ENCODE assay signal across 8 cellular contexts in the genomic region with DNA sequence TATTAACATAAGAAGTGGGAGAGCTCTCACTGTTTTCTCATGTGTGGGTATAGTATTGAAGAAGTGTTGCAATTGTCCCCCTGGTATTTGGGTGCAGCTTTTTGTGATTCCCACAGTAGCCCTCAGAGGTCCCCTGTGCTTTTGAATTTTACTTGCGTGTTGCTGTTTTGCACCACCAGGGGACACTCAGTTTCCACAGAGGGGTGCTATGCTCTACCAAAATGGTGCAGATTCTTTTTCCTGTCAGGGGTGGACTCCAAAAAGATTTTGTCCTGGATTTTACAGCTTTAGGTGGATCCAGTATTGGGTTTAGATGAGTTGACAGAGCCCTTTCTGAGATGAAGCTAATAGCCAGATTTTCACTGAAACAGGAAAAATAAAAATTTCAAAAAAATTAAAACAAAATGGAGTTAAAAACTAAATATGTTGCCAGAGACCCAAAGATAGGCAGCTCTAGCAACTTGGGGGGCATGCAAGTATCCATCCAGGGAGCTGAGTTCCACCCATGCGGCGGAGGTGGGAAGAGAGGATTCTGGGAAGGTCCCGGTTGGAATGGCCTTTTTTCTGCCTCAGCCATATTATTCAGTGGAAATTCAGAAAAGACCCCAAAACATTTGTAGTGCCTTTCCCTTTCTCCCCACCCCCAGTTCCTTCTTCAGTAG. TPM values are rescaled to one million over a fixed set of nuclear protein-coding genes. Genes with fewer than 3 reads are reported as not detected.
DNase-seq lines count a peak whose midpoint lies in the region; ATAC-seq and TF ChIP-seq lines count a peak whose summit lies in the region.

No MANE protein-coding gene starts in this region.

- H3K9me2 ChIP-seq in Loucy (replicated peaks; ENCODE audit: low read depth, low read length) = no peaks in the 10 kb centered on the region

- peak; percentile 53 for DNase-seq in SIG-M5 treated with dmso at 0.1 percent for 504 hours (lab: John Stamatoyannopoulos, UW; ENCODE audit: unreplicated experiment)
- no peak for DNase-seq in SIG-M5 (lab: John Stamatoyannopoulos, UW)
- DNase-seq in amniotic stem cell (lab: John Stamatoyannopoulos, UW) = peak; percentile 13
- peak in 1 of 3 donors; percentile 40 for DNase-seq in right cardiac atrium
- DNase-seq in NCI-H1048 (lab: John Stamatoyannopoulos, UW) = no peak

- peak overlapping the region; percentile 60 for H3K27ac ChIP-seq in right cardiac atrium (ENCODE audit: low read length)

- H2AFZ ChIP-seq in Loucy (ENCODE audit: low read length) = no peak overlapping the region

- TF ChIP-seq CTCF in Loucy (conservative IDR thresholded peaks at IDR 0.05; ENCODE audit: low read length) = peak; percentile 91

- H4K20me1 ChIP-seq in Loucy (ENCODE audit: insufficient read depth, low read length, poor library complexity, severe bottlenecking) = no peaks in the 10 kb centered on the region

- no peaks in the 10 kb centered on the region for H3K27me3 ChIP-seq in Loucy (ENCODE audit: insufficient read depth, low read length, poor library complexity, severe bottlenecking)
- no peaks in the 10 kb centered on the region for H3K27me3 ChIP-seq in right cardiac atrium (ENCODE audit: control insufficient read depth, insufficient read depth)
- H3K27me3 ChIP-seq in skeletal muscle satellite cell (ENCODE audit: control insufficient read depth, insufficient read depth, low read length) = no peaks in the 10 kb centered on the region

- no peak overlapping the region for H3K4me2 ChIP-seq in Loucy (ENCODE audit: low read depth, low read length, poor library complexity, severe bottlenecking)
- H3K4me2 ChIP-seq in skeletal muscle satellite cell (ENCODE audit: low read length) = peak overlapping the region; percentile 54

- intact Hi-C loops in right cardiac atrium (cut with DNase I) = loop anchor here (2.0 to 10.0 kb wide), 6 partner anchors 64 to 272 kb away; partner anchors contain the start of gene TGFB3 (in 2 of the 4)

- H3K36me3 ChIP-seq in Loucy (ENCODE audit: insufficient read depth, low read length) (peaks cover 29% of the 10 kb centered on the region), skeletal muscle satellite cell (ENCODE audit: insufficient read depth, low read length) (no peaks in the 10 kb centered on the region)

- no peak overlapping the region for H3K4me3 ChIP-seq in Loucy (ENCODE audit: low read length, poor library complexity, severe bottlenecking)
- no peak overlapping the region for H3K4me3 ChIP-seq in right cardiac atrium (ENCODE audit: low read length)
- H3K4me3 ChIP-seq in skeletal muscle satellite cell (ENCODE audit: low read length) = peak overlapping the region; percentile 37

- no peaks in the 10 kb centered on the region for H3K9me3 ChIP-seq in Loucy (ENCODE audit: insufficient read depth, low read depth, low read length)
- no peaks in the 10 kb centered on the region for H3K9me3 ChIP-seq in right cardiac atrium (ENCODE audit: control insufficient read depth, low read length)
- H3K9me3 ChIP-seq in skeletal muscle satellite cell (replicated peaks; ENCODE audit: low read length) = no peaks in the 10 kb centered on the region

- no peaks in the 10 kb centered on the region for H3F3A ChIP-seq in Loucy (ENCODE audit: low read depth)

- H3K9ac ChIP-seq in Loucy (ENCODE audit: low read depth, low read length, poor library complexity, severe bottlenecking) (no peak overlapping the region), skeletal muscle satellite cell (ENCODE audit: low read depth, low read length) (peak overlapping the region; percentile 42)

- H3K4me1 ChIP-seq in Loucy (ENCODE audit: insufficient read depth, low read length, poor library complexity, severe bottlenecking) (no peaks in the 10 kb centered on the region), right cardiac atrium (ENCODE audit: control insufficient read depth, insufficient read depth, low read length) (peaks cover 7% of the 10 kb centered on the region), skeletal muscle satellite cell (ENCODE audit: control insufficient read depth, insufficient read depth, low read length) (peaks cover 19% of the 10 kb centered on the region)

- 82% methylated on average over 4 of the region's 4 CpGs for WGBS in right cardiac atrium

- H3K79me2 ChIP-seq in Loucy (ENCODE audit: insufficient read depth, low read length) = no peaks in the 10 kb centered on the region

- ATAC-seq in right cardiac atrium (peak; percentile 70 to 76), HG02642 (IDR thresholded peaks at IDR 0.05; ENCODE audit: poor library complexity, unreplicated experiment) (no peak)

RNA-seq across cellular contexts. Expression of gene TTLL5, which starts 50.2 kb away (rescaled TPM):
- 10 to 100 TPM; 18.3 to 22.2 (median 21.1) TPM for total RNA-seq in right cardiac atrium
- polyA plus RNA-seq in right cardiac atrium = 8.0 TPM
- total RNA-seq in skeletal muscle satellite cell (2012; rRNA removed) = 17.3 and 19.3 TPM in 2 replicates

RNA-seq across cellular contexts. Expression of gene ERG28, which starts 50.6 kb away (rescaled TPM):
- 10 to 100 TPM in 2 of 4 donors, 1 to 10 TPM in 2; 9.6 to 10.9 (median 10.2) TPM for total RNA-seq in right cardiac atrium
- 15.0 TPM for polyA plus RNA-seq in right cardiac atrium
- total RNA-seq in skeletal muscle satellite cell (2012; rRNA removed) = 5.5 and 6.6 TPM in 2 replicates

Comparison
In these comparisons a context has a peak if more than half of its experiments do, and no peak if none do; other contexts are left out.
1. DNase-seq: peak in SIG-M5 treated with dmso at 0.1 percent for 504 hours (single experiment) and amniotic stem cell (single experiment); none in SIG-M5 (single experiment) and NCI-H1048 (single experiment).